ENCODE assay signal across 28 cellular contexts in the genomic region with DNA sequence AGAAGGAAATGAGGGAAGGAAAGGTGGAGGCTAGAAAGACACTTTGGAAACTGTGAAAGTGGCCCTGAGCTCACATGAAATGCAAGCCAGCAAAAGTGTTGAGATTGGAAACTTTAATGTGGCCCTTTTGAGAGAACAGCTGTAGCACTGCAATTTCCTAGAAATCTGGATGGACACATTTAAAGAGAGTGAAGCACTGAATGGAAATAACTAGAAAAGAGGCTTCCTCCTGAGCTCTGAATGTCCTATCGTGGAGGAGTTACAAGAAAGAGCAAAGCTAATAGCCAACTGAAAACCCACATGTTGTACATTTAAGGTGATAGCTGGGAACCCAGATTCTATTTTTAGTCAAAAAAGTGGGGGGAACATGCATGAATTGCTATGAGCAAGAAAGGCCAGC. TPM values are rescaled to one million over a fixed set of nuclear protein-coding genes. Genes with fewer than 3 reads are reported as not detected.
DNase-seq lines count a peak whose midpoint lies in the region; ATAC-seq and TF ChIP-seq lines count a peak whose summit lies in the region.
"Had no signal": no experiment of that assay in that cellular context is flagged by ENCODE, and none has a peak within 500 bp of the region (broad histone marks: within the 10 kb centered on the region; RNA-seq: fewer than 3 reads in every experiment).

No MANE protein-coding gene starts in this region.

- WGBS in tibial nerve, 2 donors = 72 to 85% methylated on average over 1 of the region's 1 CpG

- TF ChIP-seq CTCF in nephron (IDR thresholded peaks at IDR 0.05; ENCODE audit: unreplicated experiment in 3 of 3) (no peak), tibial nerve (IDR thresholded peaks at IDR 0.05) (no peak)

- peak overlapping the region; percentile 89 for H3K27ac Mint-ChIP-seq in activated CD4-positive, alpha-beta T cell treated with anti-CD3 and anti-CD28 coated beads, Interleukin-2, amount 10 ng/mL, durations not matched to agents 24 days and 14 days
- H3K27ac Mint-ChIP-seq in IgD-negative memory B cell = peak overlapping the region in 2 of 3 donors; percentile 26 to 78
- peak overlapping the region; percentile 88 for H3K27ac Mint-ChIP-seq in activated T-helper 1 cell treated with anti-CD3 and anti-CD28 coated beads, Interleukin-12 subunit alpha, Interleukin-12 subunit beta, Interleukin-2, Interleukin-4 antibody, amounts not matched to agents 30 ng/mL and 10 ng/mL and 1 ng/mL, durations not matched to agents 14 hours and 24 hours and 36 hours
- peak overlapping the region; percentile 42 to 81 (median 65) for H3K27ac Mint-ChIP-seq in nephron

- H3K4me3 ChIP-seq in tibial nerve = no peak overlapping the region
- H3K4me3 ChIP-seq: coronary artery, esophagus squamous epithelium, Peyer's patch, right atrium auricular region, SJCRH30, thyroid gland had no signal

- H3K27ac ChIP-seq in tibial nerve = no peak overlapping the region
- H3K27ac ChIP-seq: coronary artery, esophagus squamous epithelium, parathyroid adenoma, Peyer's patch, right atrium auricular region, SJCRH30, thyroid gland had no signal

- H3K36me3 Mint-ChIP-seq in activated CD4-positive, alpha-beta T cell treated with anti-CD3 and anti-CD28 coated beads, Interleukin-2, amount 10 ng/mL, durations not matched to agents 24 days and 14 days (ENCODE audit: low read depth) = peaks cover 15% of the 10 kb centered on the region
- H3K36me3 Mint-ChIP-seq in IgD-negative memory B cell (no peaks in the 10 kb centered on the region), nephron (ENCODE audit: low read depth) (no peaks in the 10 kb centered on the region)
- H3K36me3 Mint-ChIP-seq in activated T-helper 1 cell treated with anti-CD3 and anti-CD28 coated beads, Interleukin-12 subunit alpha, Interleukin-12 subunit beta, Interleukin-2, Interleukin-4 antibody, amounts not matched to agents 30 ng/mL and 10 ng/mL and 1 ng/mL, durations not matched to agents 14 hours and 24 hours and 36 hours (ENCODE audit: low read depth) = peaks cover 13% of the 10 kb centered on the region

- intact Hi-C loops in activated CD4-positive, alpha-beta T cell treated with anti-CD3 and anti-CD28 coated beads, Interleukin-2, amount 10 ng/mL, durations not matched to agents 24 days and 14 days (cut with micrococcal nuclease) = loop anchor here (1.0 to 10.0 kb wide), 2 partner anchors 12 to 234 kb away; partner anchors contain the start of gene MTFP1
- intact Hi-C loops in activated T-helper 1 cell treated with anti-CD3 and anti-CD28 coated beads, Interleukin-12 subunit alpha, Interleukin-12 subunit beta, Interleukin-2, Interleukin-4 antibody, amounts not matched to agents 30 ng/mL and 10 ng/mL and 1 ng/mL, durations not matched to agents 14 hours and 24 hours and 36 hours (cut with micrococcal nuclease) = loop anchor here (1.0 kb wide), 1 partner anchor 22 kb away; no protein-coding TSS in a partner anchor

- H3K27me3 ChIP-seq in tibial nerve = no peaks in the 10 kb centered on the region
- H3K27me3 ChIP-seq: Peyer's patch, right atrium auricular region, SJCRH30, thyroid gland had no signal

- H3K27me3 Mint-ChIP-seq in activated CD4-positive, alpha-beta T cell treated with anti-CD3 and anti-CD28 coated beads, Interleukin-2, amount 10 ng/mL, durations not matched to agents 24 days and 14 days = no peaks in the 10 kb centered on the region
- peaks cover 6% of the 10 kb centered on the region for H3K27me3 Mint-ChIP-seq in IgD-negative memory B cell
- H3K27me3 Mint-ChIP-seq in activated T-helper 1 cell treated with anti-CD3 and anti-CD28 coated beads, Interleukin-12 subunit alpha, Interleukin-12 subunit beta, Interleukin-2, Interleukin-4 antibody, amounts not matched to agents 30 ng/mL and 10 ng/mL and 1 ng/mL, durations not matched to agents 14 hours and 24 hours and 36 hours (ENCODE audit: insufficient read depth) = no peaks in the 10 kb centered on the region
- peaks cover 3% of the 10 kb centered on the region for H3K27me3 Mint-ChIP-seq in nephron (ENCODE audit: low read depth)
- H3K27me3 Mint-ChIP-seq: naive thymus-derived CD4-positive, alpha-beta T cell; stimulated activated naive CD8-positive, alpha-beta T cell treated with anti-CD3 and anti-CD28 coated beads, Interleukin-15, Interleukin-2, amounts not matched to agents 100 ng/mL and 50 ng/mL, for 24 hours had no signal

- H3K4me1 Mint-ChIP-seq in activated CD4-positive, alpha-beta T cell treated with anti-CD3 and anti-CD28 coated beads, Interleukin-2, amount 10 ng/mL, durations not matched to agents 24 days and 14 days = peaks cover 80% of the 10 kb centered on the region
- H3K4me1 Mint-ChIP-seq in IgD-negative memory B cell = peaks cover 16 to 32% (median 23%) of the 10 kb centered on the region in 3 donors
- peaks cover 93% of the 10 kb centered on the region for H3K4me1 Mint-ChIP-seq in activated T-helper 1 cell treated with anti-CD3 and anti-CD28 coated beads, Interleukin-12 subunit alpha, Interleukin-12 subunit beta, Interleukin-2, Interleukin-4 antibody, amounts not matched to agents 30 ng/mL and 10 ng/mL and 1 ng/mL, durations not matched to agents 14 hours and 24 hours and 36 hours (ENCODE audit: low read depth)
- peaks cover 36% of the 10 kb centered on the region for H3K4me1 Mint-ChIP-seq in nephron

- H3K36me3 ChIP-seq in tibial nerve = no peaks in the 10 kb centered on the region
- H3K36me3 ChIP-seq: esophagus squamous epithelium, Peyer's patch, right atrium auricular region, SJCRH30, thyroid gland had no signal

- no peak for TF ChIP-seq EP300 in tibial nerve (IDR thresholded peaks at IDR 0.05)

- H3K9me3 ChIP-seq in tibial nerve = no peaks in the 10 kb centered on the region
- H3K9me3 ChIP-seq: esophagus squamous epithelium, Peyer's patch, right atrium auricular region, thyroid gland had no signal

- TF ChIP-seq POLR2A in tibial nerve (IDR thresholded peaks at IDR 0.05) = no peak

- peaks cover 20% of the 10 kb centered on the region for H3K9me3 Mint-ChIP-seq in activated CD4-positive, alpha-beta T cell treated with anti-CD3 and anti-CD28 coated beads, Interleukin-2, amount 10 ng/mL, durations not matched to agents 24 days and 14 days
- H3K9me3 Mint-ChIP-seq in IgD-negative memory B cell (no peaks in the 10 kb centered on the region), nephron (no peaks in the 10 kb centered on the region)
- H3K9me3 Mint-ChIP-seq in activated T-helper 1 cell treated with anti-CD3 and anti-CD28 coated beads, Interleukin-12 subunit alpha, Interleukin-12 subunit beta, Interleukin-2, Interleukin-4 antibody, amounts not matched to agents 30 ng/mL and 10 ng/mL and 1 ng/mL, durations not matched to agents 14 hours and 24 hours and 36 hours = peaks cover 22% of the 10 kb centered on the region
- H3K9me3 Mint-ChIP-seq: CD8-positive, alpha-beta memory T cell had no signal

- DNase-seq in activated CD4-positive, alpha-beta T cell treated with anti-CD3 and anti-CD28 coated beads, Interleukin-2, amount 10 ng/mL, durations not matched to agents 24 days and 14 days = peak; percentile 68
- DNase-seq in activated CD4-positive, alpha-beta T cell treated with anti-CD3 and anti-CD28 coated beads, Interleukin-2, amount 50 U/mL, for 1 hour = no peak
- no peak for DNase-seq in activated T-helper 1 cell treated with anti-CD3 and anti-CD28 coated beads, Interleukin-12 subunit alpha, Interleukin-12 subunit beta, Interleukin-2, Interleukin-4 antibody, amounts not matched to agents 30 ng/mL and 10 ng/mL and 1 ng/mL, durations not matched to agents 14 hours and 24 hours and 36 hours (ENCODE audit: low spot score)
- DNase-seq in tibial nerve (ENCODE audit: low spot score in 2 of 2) = no peak
- DNase-seq: 8988T; activated CD4-positive, alpha-beta T cell treated with anti-CD3 and anti-CD28 coated beads for 1 hour; amygdala; CD8-positive, alpha-beta memory T cell; esophagus squamous epithelium; GOT3; mesendoderm; NCI-H146; NCI-H510A treated with DMSO at 0.1 percent for 48 hours; Peyer's patch; SJCRH30; stimulated activated CD4-positive, alpha-beta T cell treated with anti-CD3 and anti-CD28 coated beads, Interleukin-4, amount 100 ng/mL, for 4 hours; thyroid gland had no signal

- ATAC-seq in GM21737 (IDR thresholded peaks at IDR 0.05; ENCODE audit: unreplicated experiment) (no peak), GM21515 (IDR thresholded peaks at IDR 0.05; ENCODE audit: unreplicated experiment) (no peak)
- ATAC-seq: left lobe of liver; naive thymus-derived CD4-positive, alpha-beta T cell had no signal

- peaks cover 0 to 6% (median 5%) of the 10 kb centered on the region in 4 donors for H3K4me1 ChIP-seq in tibial nerve
- H3K4me1 ChIP-seq: parathyroid adenoma had no signal

- H3K4me3 Mint-ChIP-seq in activated CD4-positive, alpha-beta T cell treated with anti-CD3 and anti-CD28 coated beads, Interleukin-2, amount 10 ng/mL, durations not matched to agents 24 days and 14 days = peak overlapping the region; percentile 65
- H3K4me3 Mint-ChIP-seq in IgD-negative memory B cell = peak overlapping the region in 1 of 4 donors; percentile 15
- H3K4me3 Mint-ChIP-seq in activated T-helper 1 cell treated with anti-CD3 and anti-CD28 coated beads, Interleukin-12 subunit alpha, Interleukin-12 subunit beta, Interleukin-2, Interleukin-4 antibody, amounts not matched to agents 30 ng/mL and 10 ng/mL and 1 ng/mL, durations not matched to agents 14 hours and 24 hours and 36 hours = peak overlapping the region; percentile 27
- H3K4me3 Mint-ChIP-seq in nephron = no peak overlapping the region
- H3K4me3 Mint-ChIP-seq: CD8-positive, alpha-beta memory T cell; stimulated activated naive CD8-positive, alpha-beta T cell treated with anti-CD3 and anti-CD28 coated beads, Interleukin-15, Interleukin-2, amounts not matched to agents 100 ng/mL and 50 ng/mL, for 24 hours had no signal

RNA-seq across cellular contexts. Expression of gene LIF, which starts 55.9 kb away (rescaled TPM):
- total RNA-seq in activated CD4-positive, alpha-beta T cell treated with anti-CD3 and anti-CD28 coated beads, Interleukin-2, amount 10 ng/mL, durations not matched to agents 24 days and 14 days = 509 and 511 TPM in 2 replicates
- polyA plus RNA-seq in IgD-negative memory B cell = not detected
- 450 and 455 TPM in 2 replicates for total RNA-seq in activated T-helper 1 cell treated with anti-CD3 and anti-CD28 coated beads, Interleukin-12 subunit alpha, Interleukin-12 subunit beta, Interleukin-2, Interleukin-4 antibody, amounts not matched to agents 30 ng/mL and 10 ng/mL and 1 ng/mL, durations not matched to agents 14 hours and 24 hours and 36 hours
- total RNA-seq in tibial nerve = under 1 TPM; 0.30 to 0.84 (median 0.72) TPM
- total RNA-seq: frontal cortex had no signal
- polyA plus RNA-seq: CD8-positive, alpha-beta memory T cell; naive thymus-derived CD4-positive, alpha-beta T cell had no signal

Comparison
In these comparisons a context has a peak if more than half of its experiments do, and no peak if none do; other contexts are left out.
1. H3K4me3 Mint-ChIP-seq: peak in activated CD4-positive, alpha-beta T cell treated with anti-CD3 and anti-CD28 coated beads, Interleukin-2, amount 10 ng/mL, durations not matched to agents 24 days and 14 days (single experiment) and activated T-helper 1 cell treated with anti-CD3 and anti-CD28 coated beads, Interleukin-12 subunit alpha, Interleukin-12 subunit beta, Interleukin-2, Interleukin-4 antibody, amounts not matched to agents 30 ng/mL and 10 ng/mL and 1 ng/mL, durations not matched to agents 14 hours and 24 hours and 36 hours (single experiment); none in nephron (0 of 3).
2. RNA of gene LIF, which starts 55.9 kb away (total RNA-seq): 509 to 511 TPM in activated CD4-positive, alpha-beta T cell treated with anti-CD3 and anti-CD28 coated beads, Interleukin-2, amount 10 ng/mL, durations not matched to agents 24 days and 14 days and 450 to 455 TPM in activated T-helper 1 cell treated with anti-CD3 and anti-CD28 coated beads, Interleukin-12 subunit alpha, Interleukin-12 subunit beta, Interleukin-2, Interleukin-4 antibody, amounts not matched to agents 30 ng/mL and 10 ng/mL and 1 ng/mL, durations not matched to agents 14 hours and 24 hours and 36 hours; 0.30 to 0.84 TPM in tibial nerve; every median in the first group is over 100 times any median in the second.
3. Peak in every context shown above with its lines, with median percentiles within 50 percentile points of each other: H3K27ac Mint-ChIP-seq.